15 cellular contexts compared by ENCODE assay signal in genomic region chr12:25980035-25980434, GRCh38. TPM values are rescaled to one million over a fixed set of nuclear protein-coding genes. Genes with fewer than 3 reads are reported as not detected.
A peak's percentile ranks its signal among the peaks of the same experiment; 100 is the strongest.
DNase-seq lines count a peak whose midpoint lies in the region; ATAC-seq and TF ChIP-seq lines count a peak whose summit lies in the region.
"Had no signal": no experiment of that assay in that cellular context is flagged by ENCODE, and none has a peak within 500 bp of the region (broad histone marks: within the 10 kb centered on the region; RNA-seq: fewer than 3 reads in every experiment).

No MANE protein-coding gene starts in this region.

- no peak overlapping the region for H3K18ac ChIP-seq in mesendoderm (ENCODE audit: low read length)

- H3K4me1 Mint-ChIP-seq in MCF 10A (ENCODE audit: insufficient read depth, unreplicated experiment) (peaks cover 42% of the 10 kb centered on the region), endodermal cell (peaks cover 71% of the 10 kb centered on the region)

- H3K27ac Mint-ChIP-seq in MCF 10A (ENCODE audit: low read depth, unreplicated experiment), result peak overlapping the region; percentile 29
- H3K27ac Mint-ChIP-seq in endodermal cell, result no peak overlapping the region
- H3K27ac Mint-ChIP-seq: CD8-positive, alpha-beta memory T cell; IgD-negative memory B cell had no signal

- no peak overlapping the region for H3K4me2 ChIP-seq in mesendoderm (ENCODE audit: low read length)
- H3K4me2 ChIP-seq: BLaER1 had no signal

- peaks cover 34% of the 10 kb centered on the region for H3K79me1 ChIP-seq in mesendoderm (ENCODE audit: low read length)

- peak overlapping the region; percentile 69 for H3K56ac ChIP-seq in mesendoderm (ENCODE audit: low read length)

- H3K36me3 ChIP-seq in breast epithelium (no peaks in the 10 kb centered on the region), endodermal cell (ENCODE audit: control insufficient read depth, insufficient read depth, low read length) (no peaks in the 10 kb centered on the region), mesendoderm (ENCODE audit: control insufficient read depth, insufficient read depth, low read length) (no peaks in the 10 kb centered on the region)
- H3K36me3 ChIP-seq: BLaER1 had no signal

- H2AK5ac ChIP-seq in mesendoderm (ENCODE audit: low read length), result no peak overlapping the region

- intact Hi-C loops in MCF 10A (cut with micrococcal nuclease) (no loop called here), breast epithelium (cut with DNase I; ENCODE audit: low total_unique reads) (no loop called here)

- H3K9me3 ChIP-seq in breast epithelium (no peaks in the 10 kb centered on the region), endodermal cell (ENCODE audit: control insufficient read depth, low read length) (no peaks in the 10 kb centered on the region)
- H3K9me3 ChIP-seq: BLaER1, Caco-2 had no signal

- H4K5ac ChIP-seq in mesendoderm (ENCODE audit: low read length), result no peak overlapping the region

- no peak for TF ChIP-seq CTCF in MCF 10A (IDR thresholded peaks at IDR 0.05; ENCODE audit: unreplicated experiment)
- TF ChIP-seq CTCF in breast epithelium (IDR thresholded peaks at IDR 0.05), result no peak
- TF ChIP-seq CTCF in endodermal cell (conservative IDR thresholded peaks at IDR 0.05), result no peak

- H3K4me1 ChIP-seq in breast epithelium (no peaks in the 10 kb centered on the region), endodermal cell (ENCODE audit: control insufficient read depth, insufficient read depth, low read length) (peaks cover 24% of the 10 kb centered on the region), mesendoderm (ENCODE audit: control insufficient read depth, low read depth, low read length) (peaks cover 10% of the 10 kb centered on the region)
- H3K4me1 ChIP-seq: BLaER1 had no signal

- peaks cover 47% of the 10 kb centered on the region for H3K79me2 ChIP-seq in mesendoderm (ENCODE audit: control insufficient read depth, insufficient read depth, low read length)

- H4K8ac ChIP-seq in mesendoderm (ENCODE audit: low read depth, low read length), result no peak overlapping the region

- ATAC-seq in GM21576 (IDR thresholded peaks at IDR 0.05; ENCODE audit: unreplicated experiment) (no peak), HG02610 (IDR thresholded peaks at IDR 0.05; ENCODE audit: unreplicated experiment) (no peak)

- H3K4me3 Mint-ChIP-seq in MCF 10A (ENCODE audit: unreplicated experiment) (no peak overlapping the region), endodermal cell (no peak overlapping the region)
- H3K4me3 Mint-ChIP-seq: CD8-positive, alpha-beta memory T cell; IgD-negative memory B cell had no signal

- 78 to 100% methylated on average over 1 to 3 of the region's 4 CpGs for WGBS in endodermal cell (ENCODE audit: insufficient coverage in 1 of 2, insufficient read length in 1 of 2), 2 experiments
- no CpG with 5 or more reads among the region's 4 CpGs for WGBS in mesendoderm (ENCODE audit: extremely low coverage, insufficient coverage, low lambda C conversion rate)

- H3K36me3 Mint-ChIP-seq in MCF 10A (ENCODE audit: insufficient read depth, unreplicated experiment) (no peaks in the 10 kb centered on the region), endodermal cell (ENCODE audit: low read depth) (peaks cover 1% of the 10 kb centered on the region)
- H3K36me3 Mint-ChIP-seq: CD8-positive, alpha-beta memory T cell; IgD-negative memory B cell had no signal

- H3K9me3 Mint-ChIP-seq in MCF 10A (ENCODE audit: unreplicated experiment) (no peaks in the 10 kb centered on the region), endodermal cell (no peaks in the 10 kb centered on the region)
- H3K9me3 Mint-ChIP-seq: IgD-negative memory B cell had no signal

- no peak overlapping the region for H3K9ac ChIP-seq in endodermal cell (ENCODE audit: extremely low read depth, low read length, poor library complexity, severe bottlenecking)
- H3K9ac ChIP-seq in mesendoderm (ENCODE audit: low read length), result peak overlapping the region; percentile 39
- H3K9ac ChIP-seq: BLaER1 had no signal

- TF ChIP-seq POLR2A in breast epithelium (IDR thresholded peaks at IDR 0.05), result no peak

- H3K27me3 Mint-ChIP-seq in MCF 10A (ENCODE audit: insufficient read depth, unreplicated experiment), result no peaks in the 10 kb centered on the region
- H3K27me3 Mint-ChIP-seq in endodermal cell (ENCODE audit: insufficient read depth), result no peaks in the 10 kb centered on the region

- no peak overlapping the region for H3K4ac ChIP-seq in mesendoderm (ENCODE audit: low read depth, low read length)

- H2BK120ac ChIP-seq in mesendoderm (ENCODE audit: low read depth, low read length), result no peak overlapping the region

- H3K27me3 ChIP-seq in breast epithelium, result no peaks in the 10 kb centered on the region
- H3K27me3 ChIP-seq in endodermal cell (ENCODE audit: control insufficient read depth, insufficient read depth, low read length, poor library complexity, severe bottlenecking), result no peaks in the 10 kb centered on the region
- no peaks in the 10 kb centered on the region for H3K27me3 ChIP-seq in mesendoderm (ENCODE audit: insufficient read depth, low read length, poor library complexity)
- H3K27me3 ChIP-seq: BLaER1 had no signal

- no peak overlapping the region for H2BK5ac ChIP-seq in mesendoderm (ENCODE audit: low read length)

- DNase-seq in MCF 10A (ENCODE audit: unreplicated experiment) (no peak), breast epithelium (ENCODE audit: low spot score in 2 of 2) (no peak), endodermal cell (no peak), mesendoderm (no peak), NOMO-1 treated with dmso at 0.1 percent for 144 hours (lab: John Stamatoyannopoulos, UW; ENCODE audit: unreplicated experiment) (no peak)
- DNase-seq: 8988T; AML-193; Caco-2; CD8-positive, alpha-beta memory T cell; DND-41; GDM1 had no signal

- H3K27ac ChIP-seq in breast epithelium, result no peak overlapping the region
- H3K27ac ChIP-seq in endodermal cell (ENCODE audit: low read depth, low read length), result no peak overlapping the region
- H3K27ac ChIP-seq in mesendoderm (ENCODE audit: low read depth, low read length), result peak overlapping the region; percentile 19
- H3K27ac ChIP-seq: BLaER1 had no signal

- H2BK15ac ChIP-seq in mesendoderm (replicated peaks; ENCODE audit: low read depth), result no peak overlapping the region

- CTCF ChIA-PET in MCF 10A (lab: Yijun Ruan, JAX), result interaction anchor here (0.6 kb wide), 1 partner anchor 294 kb away, joined by 4 read pairs; no protein-coding TSS in a partner anchor

- no TSS peak for BruUV-seq in MCF 10A (replicated peaks; lab: Mats Ljungman, UMichigan)

- POLR2A ChIA-PET in MCF 10A (lab: Yijun Ruan, JAX), result no interaction called here

- H3K4me3 ChIP-seq in breast epithelium, result no peak overlapping the region
- peak overlapping the region; percentile 13 for H3K4me3 ChIP-seq in endodermal cell (ENCODE audit: low read length)
- H3K4me3 ChIP-seq in mesendoderm (ENCODE audit: low read length), result no peak overlapping the region
- H3K4me3 ChIP-seq: BLaER1 had no signal

- no peak overlapping the region for H3K23ac ChIP-seq in mesendoderm (ENCODE audit: low read length)

RNA-seq across cellular contexts. Expression of gene RASSF8, which starts 21.6 kb away (rescaled TPM):
- total RNA-seq in MCF 10A (2022) (52.9 and 70.1 TPM in 2 replicates), breast epithelium (10 to 100 TPM; 42.6 to 52.1 (median 47.5) TPM), endodermal cell (100 to 1,000 TPM in 1 of 2 donors, 10 to 100 TPM in 1; 87.0 to 183 TPM)
- 29.0 TPM for polyA plus RNA-seq in endodermal cell (2013, experiment 1 of 2)
- 30.8 TPM for polyA plus RNA-seq in endodermal cell (2013, experiment 2 of 2)
- polyA plus RNA-seq in mesendoderm (2013, experiment 1 of 2), result 15.3 TPM
- 14.8 TPM for polyA plus RNA-seq in mesendoderm (2013, experiment 2 of 2)
- polyA plus RNA-seq: CD8-positive, alpha-beta memory T cell; IgD-negative memory B cell had no signal
